In the genomic region with DNA sequence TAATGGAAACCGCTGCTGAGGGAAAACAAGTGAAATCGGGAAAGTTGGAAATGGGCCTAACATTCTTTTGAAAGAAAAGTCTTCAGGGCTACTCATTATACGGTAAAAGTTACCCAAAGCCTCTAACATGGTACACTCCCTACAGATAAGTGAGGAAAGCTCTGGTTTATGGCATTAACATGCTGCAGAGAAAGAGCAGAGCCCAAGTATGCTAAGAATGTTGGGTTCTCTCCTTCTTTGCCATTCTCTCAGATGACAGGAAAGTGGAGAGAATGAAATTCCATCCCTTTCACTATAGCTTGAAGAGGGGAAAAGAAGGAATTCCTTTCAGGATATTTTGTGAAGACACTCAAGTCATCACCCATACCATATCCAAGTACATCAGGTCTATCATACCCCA, we compare ENCODE assay signal across 1 cellular context.
TF ChIP-seq lines count a peak whose summit lies in the region.

No MANE protein-coding gene starts in this region.

TF ChIP-seq in GM23338, 12 proteins besides CTCF, POLR2A, EP300 and RAD21 (continued from another document):
- TF ChIP-seq ZNF462 (CRISPR knock-in tag; IDR thresholded peaks at IDR 0.05) (peak; percentile 85), JUNB (IDR thresholded peaks at IDR 0.05; ENCODE audit: unreplicated experiment) (no peak), ZNF331 (CRISPR knock-in tag; IDR thresholded peaks at IDR 0.05; ENCODE audit: low read depth) (no peak), STAT1 (IDR thresholded peaks at IDR 0.05; ENCODE audit: unreplicated experiment) (no peak), ZNF114 (CRISPR knock-in tag; IDR thresholded peaks at IDR 0.05) (0 out of 2 replicates have a peak, but pooled peaks have one; percentile 17), EZH2 (IDR thresholded peaks at IDR 0.05; ENCODE audit: low read depth, unreplicated experiment) (no peak), EZH2phosphoT487 (IDR thresholded peaks at IDR 0.05; ENCODE audit: unreplicated experiment) (no peak)
- TF ChIP-seq, protein P1, sequence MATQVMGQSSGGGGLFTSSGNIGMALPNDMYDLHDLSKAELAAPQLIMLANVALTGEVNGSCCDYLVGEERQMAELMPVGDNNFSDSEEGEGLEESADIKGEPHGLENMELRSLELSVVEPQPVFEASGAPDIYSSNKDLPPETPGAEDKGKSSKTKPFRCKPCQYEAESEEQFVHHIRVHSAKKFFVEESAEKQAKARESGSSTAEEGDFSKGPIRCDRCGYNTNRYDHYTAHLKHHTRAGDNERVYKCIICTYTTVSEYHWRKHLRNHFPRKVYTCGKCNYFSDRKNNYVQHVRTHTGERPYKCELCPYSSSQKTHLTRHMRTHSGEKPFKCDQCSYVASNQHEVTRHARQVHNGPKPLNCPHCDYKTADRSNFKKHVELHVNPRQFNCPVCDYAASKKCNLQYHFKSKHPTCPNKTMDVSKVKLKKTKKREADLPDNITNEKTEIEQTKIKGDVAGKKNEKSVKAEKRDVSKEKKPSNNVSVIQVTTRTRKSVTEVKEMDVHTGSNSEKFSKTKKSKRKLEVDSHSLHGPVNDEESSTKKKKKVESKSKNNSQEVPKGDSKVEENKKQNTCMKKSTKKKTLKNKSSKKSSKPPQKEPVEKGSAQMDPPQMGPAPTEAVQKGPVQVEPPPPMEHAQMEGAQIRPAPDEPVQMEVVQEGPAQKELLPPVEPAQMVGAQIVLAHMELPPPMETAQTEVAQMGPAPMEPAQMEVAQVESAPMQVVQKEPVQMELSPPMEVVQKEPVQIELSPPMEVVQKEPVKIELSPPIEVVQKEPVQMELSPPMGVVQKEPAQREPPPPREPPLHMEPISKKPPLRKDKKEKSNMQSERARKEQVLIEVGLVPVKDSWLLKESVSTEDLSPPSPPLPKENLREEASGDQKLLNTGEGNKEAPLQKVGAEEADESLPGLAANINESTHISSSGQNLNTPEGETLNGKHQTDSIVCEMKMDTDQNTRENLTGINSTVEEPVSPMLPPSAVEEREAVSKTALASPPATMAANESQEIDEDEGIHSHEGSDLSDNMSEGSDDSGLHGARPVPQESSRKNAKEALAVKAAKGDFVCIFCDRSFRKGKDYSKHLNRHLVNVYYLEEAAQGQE (IDR thresholded peaks at IDR 0.05; ENCODE audit: unreplicated experiment): no peak
